In genomic region chr20:50418890-50419642, GRCh38 we compare ENCODE assay signal across 2 cellular contexts.
TF ChIP-seq lines count a peak whose summit lies in the region.

No MANE protein-coding gene starts in this region.

TF ChIP-seq in IMR-90, 13 proteins besides CTCF, POLR2A, EP300 and RAD21:
- TF ChIP-seq FOS (IDR thresholded peaks at IDR 0.05; ENCODE audit: low read depth, low read length) (no peak), MAZ (IDR thresholded peaks at IDR 0.05; ENCODE audit: borderline replicate concordance, low read depth, low read length) (no peak), SMC3 (IDR thresholded peaks at IDR 0.05; ENCODE audit: low read depth, low read length) (no peak), NFE2L2 (IDR thresholded peaks at IDR 0.05; ENCODE audit: low read depth, low read length) (no peak), MAFK (IDR thresholded peaks at IDR 0.05; ENCODE audit: low read depth, low read length) (no peak), CEBPB (IDR thresholded peaks at IDR 0.05; ENCODE audit: low read depth, low read length) (no peak), CHD1 (IDR thresholded peaks at IDR 0.05; ENCODE audit: low read depth, low read length) (no peak), RFX5 (IDR thresholded peaks at IDR 0.05; ENCODE audit: low read depth, low read length) (no peak), ELK1 (IDR thresholded peaks at IDR 0.05; ENCODE audit: borderline replicate concordance, low read depth, low read length) (no peak), BHLHE40 (IDR thresholded peaks at IDR 0.05; ENCODE audit: low read depth, low read length) (no peak), MXI1 (IDR thresholded peaks at IDR 0.05; ENCODE audit: borderline replicate concordance, low read depth, low read length) (no peak), USF2 (IDR thresholded peaks at IDR 0.05; ENCODE audit: low read depth, low read length) (no peak), RCOR1 (IDR thresholded peaks at IDR 0.05; ENCODE audit: insufficient replicate concordance, low read length) (no peak)

TF ChIP-seq in HepG2, 621 proteins besides CTCF, POLR2A, EP300 and RAD21:
- TF ChIP-seq STAG1 (CRISPR knock-in tag; IDR thresholded peaks at IDR 0.05) (peak; percentile 23; the same call in 1 of the 2 replicates), SIX1 (CRISPR knock-in tag; IDR thresholded peaks at IDR 0.05; ENCODE audit: borderline replicate concordance) (no peak), NFYB (CRISPR knock-in tag; IDR thresholded peaks at IDR 0.05) (peak; percentile 15; the same call in 1 of the 2 replicates), ZNF879 (CRISPR knock-in tag; IDR thresholded peaks at IDR 0.05) (no peak), ZNF205 (CRISPR knock-in tag; IDR thresholded peaks at IDR 0.05) (no peak), ZNF121 (CRISPR knock-in tag; IDR thresholded peaks at IDR 0.05) (0 out of 2 replicates have a peak, but pooled peaks have one; percentile 31), SSRP1 (CRISPR knock-in tag; IDR thresholded peaks at IDR 0.05) (no peak), ZFP36 (IDR thresholded peaks at IDR 0.05; ENCODE audit: borderline replicate concordance, low read depth, low read length, partially characterized antibody) (no peak), NBN (conservative IDR thresholded peaks at IDR 0.05) (0 out of 2 replicates have a peak, but pooled peaks have one; percentile 76), ZBTB43 (CRISPR knock-in tag; conservative IDR thresholded peaks at IDR 0.05) (no peak), TEAD3 (CRISPR knock-in tag; optimal IDR thresholded peaks at IDR 0.05; ENCODE audit: borderline replicate concordance) (peak; percentile 11), ZNF335 (CRISPR knock-in tag; IDR thresholded peaks at IDR 0.05) (no peak)
- TF ChIP-seq, protein P1, sequence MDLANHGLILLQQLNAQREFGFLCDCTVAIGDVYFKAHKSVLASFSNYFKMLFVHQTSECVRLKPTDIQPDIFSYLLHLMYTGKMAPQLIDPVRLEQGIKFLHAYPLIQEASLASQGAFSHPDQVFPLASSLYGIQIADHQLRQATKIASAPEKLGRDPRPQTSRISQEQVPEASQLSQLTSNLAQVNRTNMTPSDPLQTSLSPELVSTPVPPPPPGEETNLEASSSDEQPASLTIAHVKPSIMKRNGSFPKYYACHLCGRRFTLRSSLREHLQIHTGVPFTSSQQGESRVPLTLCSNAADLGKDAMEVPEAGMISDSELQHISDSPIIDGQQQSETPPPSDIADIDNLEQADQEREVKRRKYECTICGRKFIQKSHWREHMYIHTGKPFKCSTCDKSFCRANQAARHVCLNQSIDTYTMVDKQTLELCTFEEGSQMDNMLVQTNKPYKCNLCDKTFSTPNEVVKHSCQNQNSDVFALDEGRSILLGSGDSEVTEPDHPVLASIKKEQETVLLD (CRISPR knock-in tag; IDR thresholded peaks at IDR 0.05; ENCODE audit: low read depth), result no peak
TF ChIP-seq in HepG2: peak in this region for 5.
